In genomic region chr4:182188622-182189021, GRCh38 we compare ENCODE assay signal across 19 cellular contexts. TPM values are rescaled to one million over a fixed set of nuclear protein-coding genes. Genes with fewer than 3 reads are reported as not detected.
A peak's percentile ranks its signal among the peaks of the same experiment; 100 is the strongest.
DNase-seq lines count a peak whose midpoint lies in the region; ATAC-seq, FAIRE-seq and TF ChIP-seq lines count a peak whose summit lies in the region.
"Had no signal": no experiment of that assay in that cellular context is flagged by ENCODE, and none has a peak within 500 bp of the region (broad histone marks: within the 10 kb centered on the region; RNA-seq: fewer than 3 reads in every experiment).

No MANE protein-coding gene starts in this region.

- H2AFZ ChIP-seq in smooth muscle cell (ENCODE audit: low read depth): no peak overlapping the region

- no peaks in the 10 kb centered on the region for H3K27me3 ChIP-seq in smooth muscle cell (ENCODE audit: low read depth)
- H3K27me3 ChIP-seq: adrenal gland; BLaER1 treated with 17β-estradiol and CSF1 and Interleukin-3, amounts not matched to agents 10 nM and 100 nM; tibial artery had no signal

- H3K4me1 Mint-ChIP-seq in activated naive CD4-positive, alpha-beta T cell treated with anti-CD3 and anti-CD28 coated beads, Interleukin-2, amount 10 ng/mL, durations not matched to agents 7 days and 5 days: no peaks in the 10 kb centered on the region
- H3K4me1 Mint-ChIP-seq: activated T-helper 17 cell treated with anti-CD3 and anti-CD28 coated beads, Interleukin-2, amount 50 U/mL, for 72 hours had no signal

- H3K36me3 ChIP-seq in smooth muscle cell (ENCODE audit: low read depth): no peaks in the 10 kb centered on the region
- H3K36me3 ChIP-seq: adrenal gland; BLaER1 treated with 17β-estradiol and CSF1 and Interleukin-3, amounts not matched to agents 10 nM and 100 nM; tibial artery had no signal

- H3K4me2 ChIP-seq in smooth muscle cell: peak overlapping the region; percentile 78

- no peak overlapping the region for H3K9ac ChIP-seq in smooth muscle cell (ENCODE audit: low read depth)
- H3K9ac ChIP-seq: BLaER1 treated with 17β-estradiol and CSF1 and Interleukin-3, amounts not matched to agents 10 nM and 100 nM had no signal

- TF ChIP-seq POLR2A in H54 (IDR thresholded peaks at IDR 0.05; ENCODE audit: low read depth, low read length): no peak

- H3K9me3 Mint-ChIP-seq in activated naive CD4-positive, alpha-beta T cell treated with anti-CD3 and anti-CD28 coated beads, Interleukin-2, amount 10 ng/mL, durations not matched to agents 7 days and 5 days: no peaks in the 10 kb centered on the region
- H3K9me3 Mint-ChIP-seq: activated T-helper 17 cell treated with anti-CD3 and anti-CD28 coated beads, Interleukin-2, amount 50 U/mL, for 72 hours had no signal

- no peaks in the 10 kb centered on the region for H3K27me3 Mint-ChIP-seq in activated naive CD4-positive, alpha-beta T cell treated with anti-CD3 and anti-CD28 coated beads, Interleukin-2, amount 10 ng/mL, durations not matched to agents 7 days and 5 days
- H3K27me3 Mint-ChIP-seq: activated T-helper 17 cell treated with anti-CD3 and anti-CD28 coated beads, Interleukin-2, amount 50 U/mL, for 72 hours had no signal

- no peaks in the 10 kb centered on the region for H3K9me3 ChIP-seq in smooth muscle cell (replicated peaks; ENCODE audit: low read depth)
- H3K9me3 ChIP-seq: adrenal gland; BLaER1 treated with 17β-estradiol and CSF1 and Interleukin-3, amounts not matched to agents 10 nM and 100 nM; tibial artery had no signal

- H3K36me3 Mint-ChIP-seq in activated naive CD4-positive, alpha-beta T cell treated with anti-CD3 and anti-CD28 coated beads, Interleukin-2, amount 10 ng/mL, durations not matched to agents 7 days and 5 days: no peaks in the 10 kb centered on the region

- ATAC-seq in GM18907 (IDR thresholded peaks at IDR 0.05; ENCODE audit: unreplicated experiment) (no peak), HG03432 (IDR thresholded peaks at IDR 0.05; ENCODE audit: unreplicated experiment) (no peak)
- ATAC-seq: activated T-helper 17 cell treated with anti-CD3 and anti-CD28 coated beads, Interleukin-2, amount 50 U/mL, for 72 hours; HCT116 had no signal

- H3K27ac Mint-ChIP-seq in activated naive CD4-positive, alpha-beta T cell treated with anti-CD3 and anti-CD28 coated beads, Interleukin-2, amount 10 ng/mL, durations not matched to agents 7 days and 5 days: no peak overlapping the region
- H3K27ac Mint-ChIP-seq: activated T-helper 17 cell treated with anti-CD3 and anti-CD28 coated beads, Interleukin-2, amount 50 U/mL, for 72 hours had no signal

- peaks cover 52% of the 10 kb centered on the region for H3K79me2 ChIP-seq in smooth muscle cell (ENCODE audit: low read depth)

- no peak overlapping the region for H3K4me3 ChIP-seq in smooth muscle cell
- H3K4me3 ChIP-seq: adrenal gland; BLaER1 treated with 17β-estradiol and CSF1 and Interleukin-3, amounts not matched to agents 10 nM and 100 nM; tibial artery had no signal

- peak overlapping the region; percentile 87 for H3K27ac ChIP-seq in smooth muscle cell (ENCODE audit: low read depth)
- H3K27ac ChIP-seq: adrenal gland; BLaER1 treated with 17β-estradiol and CSF1 and Interleukin-3, amounts not matched to agents 10 nM and 100 nM; tibial artery had no signal

- DNase-seq in H54 (ENCODE audit: insufficient read length, low spot score): no peak
- peak; percentile 80 for DNase-seq in RPMI7951 (ENCODE audit: low read depth)
- DNase-seq in fibroblast of peridontal ligament (ENCODE audit: extremely low read depth): peak; percentile 38
- DNase-seq in smooth muscle cell (lab: John Stamatoyannopoulos, UW; ENCODE audit: unreplicated experiment): no peak
- no peak for DNase-seq in ureter (ENCODE audit: low spot score)
- no peak for DNase-seq in activated naive CD4-positive, alpha-beta T cell treated with anti-CD3 and anti-CD28 coated beads, Interleukin-2, amount 10 ng/mL, durations not matched to agents 7 days and 5 days
- DNase-seq: adrenal gland, cerebellar nuclear complex, NCI-H1694 treated with DMSO at 0.1 percent for 48 hours, NCI-H446 treated with DMSO at 0.1 percent for 48 hours, SIG-M5, tibial artery had no signal

- H3K4me3 Mint-ChIP-seq in activated naive CD4-positive, alpha-beta T cell treated with anti-CD3 and anti-CD28 coated beads, Interleukin-2, amount 10 ng/mL, durations not matched to agents 7 days and 5 days: no peak overlapping the region
- H3K4me3 Mint-ChIP-seq: activated T-helper 17 cell treated with anti-CD3 and anti-CD28 coated beads, Interleukin-2, amount 50 U/mL, for 72 hours had no signal

- peak; percentile 33 for FAIRE-seq in H54 (lab: Jason Lieb, UNC)

- peaks cover 24% of the 10 kb centered on the region for H3F3A ChIP-seq in smooth muscle cell (ENCODE audit: low read depth)

- WGBS in smooth muscle cell (ENCODE audit: low lambda C conversion rate): 74% methylated on average over 3 of the region's 3 CpGs

- TF ChIP-seq CTCF in smooth muscle cell (IDR thresholded peaks at IDR 0.05; ENCODE audit: borderline replicate concordance, insufficient read depth, poor library complexity, severe bottlenecking): no peak

- no peaks in the 10 kb centered on the region for H4K20me1 ChIP-seq in smooth muscle cell (ENCODE audit: low read depth)

- CTCF ChIA-PET in activated naive CD4-positive, alpha-beta T cell treated with anti-CD3 and anti-CD28 coated beads, Interleukin-2, amount 10 ng/mL, durations not matched to agents 7 days and 5 days (lab: Charles Lee): no interaction called here

- peaks cover 71% of the 10 kb centered on the region for H3K4me1 ChIP-seq in smooth muscle cell (ENCODE audit: low read depth)
- H3K4me1 ChIP-seq: tibial artery had no signal

RNA-seq across cellular contexts. Expression of gene TENM3, which starts 54.6 kb away (rescaled TPM):
- 18.2 and 20.1 TPM in 2 replicates for total RNA-seq in RPMI7951 (2014; rRNA removed; shearing (Covaris generic))
- total RNA-seq in smooth muscle cell (295 and 299 TPM in 2 replicates), ureter (0.96 TPM)
- polyA plus RNA-seq in smooth muscle cell: 46.6 and 46.9 TPM in 2 replicates
- total RNA-seq: activated CD8-positive, alpha-beta memory T cell treated with anti-CD3 and anti-CD28 coated beads for 36 hours; activated T-helper 17 cell treated with anti-CD3 and anti-CD28 coated beads, Interleukin-2, amount 50 U/mL, for 72 hours; T-helper 2 cell treated with Interferon-gamma antibody and Interleukin-4, amounts not matched to agents 100 ng/mL and 5 ng/mL, for 36 hours had no signal

Comparison
In these comparisons a context has a peak if more than half of its experiments do, and no peak if none do; other contexts are left out.
1. DNase-seq: peak in RPMI7951 (single experiment) and fibroblast of peridontal ligament (single experiment); none in H54 (single experiment), smooth muscle cell (single experiment), ureter (single experiment) and activated naive CD4-positive, alpha-beta T cell treated with anti-CD3 and anti-CD28 coated beads, Interleukin-2, amount 10 ng/mL, durations not matched to agents 7 days and 5 days (single experiment).
2. RNA of gene TENM3, which starts 54.6 kb away (total RNA-seq): 295 to 299 TPM in smooth muscle cell; 18.2 to 20.1 TPM in RPMI7951 and 0.96 TPM in ureter (single experiment); every median in the first group is over 10 times any median in the second.